Comparison of ENCODE assay signal across 9 cellular contexts in genomic region chr7:83410989-83411591, GRCh38.
A peak's percentile ranks its signal among the peaks of the same experiment; 100 is the strongest.
DNase-seq lines count a peak whose midpoint lies in the region; ATAC-seq and TF ChIP-seq lines count a peak whose summit lies in the region.
"Had no signal": no experiment of that assay in that cellular context is flagged by ENCODE, and none has a peak within 500 bp of the region (broad histone marks: within the 10 kb centered on the region; RNA-seq: fewer than 3 reads in every experiment).

No MANE protein-coding gene starts in this region.

- H3K27me3 Mint-ChIP-seq in GM23338 (ENCODE audit: insufficient read depth, low read depth, poor library complexity) = peaks cover 2% of the 10 kb centered on the region

- no peak overlapping the region for H3K27ac Mint-ChIP-seq in GM23338

- H3K4me2 ChIP-seq in GM23338 = no peak overlapping the region

- no peaks in the 10 kb centered on the region for H3K36me3 Mint-ChIP-seq in GM23338 (ENCODE audit: low read depth)

- peaks cover 41% of the 10 kb centered on the region for H3K4me1 ChIP-seq in GM23338 (ENCODE audit: insufficient read depth)
- H3K4me1 ChIP-seq: SJSA1 had no signal

- no peak overlapping the region for H3K4me3 ChIP-seq in GM23338
- H3K4me3 ChIP-seq in astrocyte of the spinal cord (ENCODE audit: low read depth, low read length) = no peak overlapping the region
- H3K4me3 ChIP-seq: SJSA1 had no signal

- DNase-seq in DMS53 treated with DMSO at 0.1 percent for 48 hours (lab: John Stamatoyannopoulos, UW; ENCODE audit: unreplicated experiment) = peak; percentile 84
- DNase-seq in GM23338 (ENCODE audit: low spot score) = peak; percentile 78
- DNase-seq in NCI-H2171 (lab: John Stamatoyannopoulos, UW) = peak; percentile 38
- peak; percentile 65 for DNase-seq in astrocyte of the spinal cord (ENCODE audit: low read depth, low spot score)
- DNase-seq in left lobe of liver (ENCODE audit: low spot score) = no peak
- DNase-seq in HK-2 (ENCODE audit: unreplicated experiment) = no peak
- no peak for DNase-seq in stimulated activated CD4-positive, alpha-beta T cell treated with anti-CD3 and anti-CD28 coated beads, Interleukin-2, amount 100 ng/mL, for 48 hours

- no peaks in the 10 kb centered on the region for H3K27me3 ChIP-seq in GM23338 (ENCODE audit: insufficient read depth)
- H3K27me3 ChIP-seq: SJSA1 had no signal

- H3K4me1 Mint-ChIP-seq in GM23338 = peaks cover 32% of the 10 kb centered on the region

- no peaks in the 10 kb centered on the region for H3K79me2 ChIP-seq in GM23338 (replicated peaks; ENCODE audit: insufficient read depth)

- ATAC-seq in GM23338 = no peak
- peak; percentile 72 for ATAC-seq in left lobe of liver
- no peak for ATAC-seq in HG03097 (IDR thresholded peaks at IDR 0.05; ENCODE audit: low FRiP score, unreplicated experiment)

- peak; percentile 70 to 96 for TF ChIP-seq CTCF in GM23338 (conservative IDR thresholded peaks at IDR 0.05; ENCODE audit: low read depth in 2 of 2)
- TF ChIP-seq CTCF in astrocyte of the spinal cord (IDR thresholded peaks at IDR 0.05; ENCODE audit: low read depth, low read length) = peak; percentile 63

- in situ Hi-C loops in astrocyte of the spinal cord (cut with HindIII; ENCODE audit: low sequenced_read_pairs) = no loop called here

- H3K9me3 Mint-ChIP-seq in GM23338 = no peaks in the 10 kb centered on the region

- H3K9me2 ChIP-seq in GM23338 (ENCODE audit: insufficient read depth) = no peaks in the 10 kb centered on the region

- no peaks in the 10 kb centered on the region for H4K20me1 ChIP-seq in GM23338 (replicated peaks; ENCODE audit: insufficient read depth)

- H3K4me3 Mint-ChIP-seq in GM23338 = no peak overlapping the region

- H2AFZ ChIP-seq in GM23338 = no peak overlapping the region

- no peak overlapping the region for H3K27ac ChIP-seq in GM23338 (ENCODE audit: low read depth)
- H3K27ac ChIP-seq: SJSA1 had no signal

- no peaks in the 10 kb centered on the region for H3F3A ChIP-seq in GM23338 (replicated peaks; ENCODE audit: low read depth)

- no peaks in the 10 kb centered on the region for H3K36me3 ChIP-seq in GM23338 (ENCODE audit: insufficient read depth)
- H3K36me3 ChIP-seq: SJSA1 had no signal

TF ChIP-seq in GM23338, 12 proteins besides CTCF, POLR2A, EP300 and RAD21:
- no peak for TF ChIP-seq ZNF331 (CRISPR knock-in tag; IDR thresholded peaks at IDR 0.05; ENCODE audit: low read depth)
- no peak for TF ChIP-seq STAT1 (IDR thresholded peaks at IDR 0.05; ENCODE audit: unreplicated experiment)
- TF ChIP-seq JUNB (IDR thresholded peaks at IDR 0.05; ENCODE audit: unreplicated experiment) = no peak
- TF ChIP-seq, protein P1, sequence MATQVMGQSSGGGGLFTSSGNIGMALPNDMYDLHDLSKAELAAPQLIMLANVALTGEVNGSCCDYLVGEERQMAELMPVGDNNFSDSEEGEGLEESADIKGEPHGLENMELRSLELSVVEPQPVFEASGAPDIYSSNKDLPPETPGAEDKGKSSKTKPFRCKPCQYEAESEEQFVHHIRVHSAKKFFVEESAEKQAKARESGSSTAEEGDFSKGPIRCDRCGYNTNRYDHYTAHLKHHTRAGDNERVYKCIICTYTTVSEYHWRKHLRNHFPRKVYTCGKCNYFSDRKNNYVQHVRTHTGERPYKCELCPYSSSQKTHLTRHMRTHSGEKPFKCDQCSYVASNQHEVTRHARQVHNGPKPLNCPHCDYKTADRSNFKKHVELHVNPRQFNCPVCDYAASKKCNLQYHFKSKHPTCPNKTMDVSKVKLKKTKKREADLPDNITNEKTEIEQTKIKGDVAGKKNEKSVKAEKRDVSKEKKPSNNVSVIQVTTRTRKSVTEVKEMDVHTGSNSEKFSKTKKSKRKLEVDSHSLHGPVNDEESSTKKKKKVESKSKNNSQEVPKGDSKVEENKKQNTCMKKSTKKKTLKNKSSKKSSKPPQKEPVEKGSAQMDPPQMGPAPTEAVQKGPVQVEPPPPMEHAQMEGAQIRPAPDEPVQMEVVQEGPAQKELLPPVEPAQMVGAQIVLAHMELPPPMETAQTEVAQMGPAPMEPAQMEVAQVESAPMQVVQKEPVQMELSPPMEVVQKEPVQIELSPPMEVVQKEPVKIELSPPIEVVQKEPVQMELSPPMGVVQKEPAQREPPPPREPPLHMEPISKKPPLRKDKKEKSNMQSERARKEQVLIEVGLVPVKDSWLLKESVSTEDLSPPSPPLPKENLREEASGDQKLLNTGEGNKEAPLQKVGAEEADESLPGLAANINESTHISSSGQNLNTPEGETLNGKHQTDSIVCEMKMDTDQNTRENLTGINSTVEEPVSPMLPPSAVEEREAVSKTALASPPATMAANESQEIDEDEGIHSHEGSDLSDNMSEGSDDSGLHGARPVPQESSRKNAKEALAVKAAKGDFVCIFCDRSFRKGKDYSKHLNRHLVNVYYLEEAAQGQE (IDR thresholded peaks at IDR 0.05; ENCODE audit: unreplicated experiment) = no peak
- no peak for TF ChIP-seq NANOG (IDR thresholded peaks at IDR 0.05; ENCODE audit: borderline replicate concordance)
- TF ChIP-seq ZNF462 (CRISPR knock-in tag; IDR thresholded peaks at IDR 0.05) = no peak
- TF ChIP-seq EZH2 (IDR thresholded peaks at IDR 0.05; ENCODE audit: low read depth, unreplicated experiment) = no peak
- TF ChIP-seq, protein P2, sequence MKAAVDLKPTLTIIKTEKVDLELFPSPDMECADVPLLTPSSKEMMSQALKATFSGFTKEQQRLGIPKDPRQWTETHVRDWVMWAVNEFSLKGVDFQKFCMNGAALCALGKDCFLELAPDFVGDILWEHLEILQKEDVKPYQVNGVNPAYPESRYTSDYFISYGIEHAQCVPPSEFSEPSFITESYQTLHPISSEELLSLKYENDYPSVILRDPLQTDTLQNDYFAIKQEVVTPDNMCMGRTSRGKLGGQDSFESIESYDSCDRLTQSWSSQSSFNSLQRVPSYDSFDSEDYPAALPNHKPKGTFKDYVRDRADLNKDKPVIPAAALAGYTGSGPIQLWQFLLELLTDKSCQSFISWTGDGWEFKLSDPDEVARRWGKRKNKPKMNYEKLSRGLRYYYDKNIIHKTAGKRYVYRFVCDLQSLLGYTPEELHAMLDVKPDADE (IDR thresholded peaks at IDR 0.05) = no peak
- no peak for TF ChIP-seq CREB1 (CRISPR knock-in tag; IDR thresholded peaks at IDR 0.05; ENCODE audit: low read depth)
- no peak for TF ChIP-seq POLR2AphosphoS5 (IDR thresholded peaks at IDR 0.05; ENCODE audit: low read depth)
- TF ChIP-seq ZNF114 (CRISPR knock-in tag; IDR thresholded peaks at IDR 0.05) = no peak
- TF ChIP-seq EZH2phosphoT487 (IDR thresholded peaks at IDR 0.05; ENCODE audit: unreplicated experiment) = no peak
TF ChIP-seq in GM23338: peak in this region for 0.

Comparison
In these comparisons a context has a peak if more than half of its experiments do, and no peak if none do; other contexts are left out.
1. DNase-seq: peak in DMS53 treated with DMSO at 0.1 percent for 48 hours (single experiment), GM23338 (single experiment), NCI-H2171 (single experiment) and astrocyte of the spinal cord (single experiment); none in left lobe of liver (single experiment), HK-2 (single experiment) and stimulated activated CD4-positive, alpha-beta T cell treated with anti-CD3 and anti-CD28 coated beads, Interleukin-2, amount 100 ng/mL, for 48 hours (0 of 2).